In the genomic region with DNA sequence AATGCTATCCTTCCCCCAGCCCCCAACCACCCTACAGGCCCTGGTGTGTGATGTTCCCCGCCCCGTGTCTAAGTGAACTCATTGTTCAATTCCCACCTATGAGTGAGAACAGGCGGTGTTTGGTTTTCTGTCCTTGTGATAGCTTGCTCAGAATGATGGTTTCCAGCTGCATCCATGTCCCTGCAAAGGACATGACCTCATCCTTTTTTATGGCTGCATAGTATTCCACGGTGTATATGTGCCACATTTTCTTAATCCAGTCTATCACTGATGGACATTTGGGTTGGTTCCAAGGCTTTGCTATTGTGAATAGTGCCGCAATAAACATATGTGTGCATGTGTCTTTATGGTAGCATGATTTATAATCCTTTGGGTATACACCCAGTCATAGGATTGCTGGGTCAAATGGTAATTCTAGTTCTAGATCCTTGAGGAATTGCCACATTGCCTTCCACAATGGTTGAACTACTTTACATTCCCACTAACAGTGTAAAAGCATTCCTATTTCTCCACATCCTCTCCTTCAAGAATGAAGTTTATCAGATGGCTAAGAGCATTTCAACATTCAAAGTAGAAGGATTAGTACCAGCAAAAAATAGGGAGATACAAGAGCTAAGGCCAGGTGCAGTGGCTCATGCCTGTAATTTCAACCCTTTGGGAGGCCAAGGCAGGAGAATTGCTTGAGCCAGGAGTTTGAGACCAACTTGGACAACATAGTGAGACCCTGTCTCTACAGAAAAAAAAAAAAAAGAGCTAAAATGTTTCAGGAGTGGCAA, we compare ENCODE assay signal across 2 cellular contexts.
TF ChIP-seq lines count a peak whose summit lies in the region.
"Not testable (repeated sequence)": the region's sequence is repeated elsewhere in the genome, so short reads cannot be mapped to it uniquely, and the experiment has no call there.

No MANE protein-coding gene starts in this region.

TF ChIP-seq in K562, 482 proteins besides CTCF, POLR2A, EP300 and RAD21:
- TF ChIP-seq ZNF121 (CRISPR knock-in tag; conservative IDR thresholded peaks at IDR 0.05) (peak; percentile 38), ZNF146 (CRISPR knock-in tag; IDR thresholded peaks at IDR 0.05; ENCODE audit: unreplicated experiment) (peak; percentile 95), RBM25 (IDR thresholded peaks at IDR 0.05; ENCODE audit: low read depth, low read length, severe bottlenecking) (peak; percentile 19), BCOR (IDR thresholded peaks at IDR 0.05) (0 out of 2 replicates have a peak, but pooled peaks have one; percentile 31), KDM1A (IDR thresholded peaks at IDR 0.05) (peak in 1 of 2 experiments; percentile 38; a peak in 1 of 4 replicates)
TF ChIP-seq in K562: peak in this region for 5; not testable (repeated sequence) for 477.

TF ChIP-seq in HepG2, 621 proteins besides CTCF, POLR2A, EP300 and RAD21:
- TF ChIP-seq ATF7 (IDR thresholded peaks at IDR 0.05) = peak; percentile 33; the same call in 1 of the 2 replicates
- TF ChIP-seq ATF7 (CRISPR knock-in tag; IDR thresholded peaks at IDR 0.05) = not testable (repeated sequence)
TF ChIP-seq in HepG2: peak in this region for 1; not testable (repeated sequence) for 620.
